In the genomic region with DNA sequence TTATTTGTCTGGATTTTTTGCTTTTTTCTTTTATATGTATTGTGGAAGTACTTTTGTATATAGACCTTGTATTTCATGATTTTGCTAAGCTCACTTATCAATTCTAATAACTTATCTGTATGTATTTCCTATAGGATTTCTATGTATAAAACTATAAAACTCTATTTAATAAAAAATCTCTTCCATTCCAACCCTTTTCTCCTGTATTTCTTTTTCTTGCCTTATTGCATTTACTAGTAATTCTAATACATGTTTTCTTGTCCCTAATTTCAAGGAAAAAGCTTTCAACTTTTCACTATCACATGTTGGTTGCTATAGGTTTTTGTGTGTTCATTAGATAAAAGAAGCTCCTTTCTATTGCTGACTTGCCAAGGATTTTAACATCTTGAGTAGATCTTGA, we compare ENCODE assay signal across 35 cellular contexts.
"Had no signal": no experiment of that assay in that cellular context is flagged by ENCODE, and none has a peak within 500 bp of the region (broad histone marks: within the 10 kb centered on the region; RNA-seq: fewer than 3 reads in every experiment).

No MANE protein-coding gene starts in this region.

- H3K36me3 ChIP-seq: MG63 had no signal

- DNase-seq: Karpas-422, Kasumi-1, MG63, MM.1S, MV-4-11, NCI-H1048, NCI-H1092, NCI-H1092 treated with DMSO at 0.1 percent for 48 hours, NCI-H1105, NCI-H1105 treated with DMSO at 0.1 percent for 48 hours, NCI-H1417, NCI-H1417 treated with DMSO at 0.1 percent for 48 hours, NCI-H1436, NCI-H1436 treated with DMSO at 0.1 percent for 48 hours, NCI-H146, NCI-H1694, NCI-H1694 treated with DMSO at 0.1 percent for 48 hours, NCI-H187, NCI-H187 treated with DMSO at 0.1 percent for 48 hours, NCI-H1930, NCI-H2029, NCI-H2029 treated with DMSO at 0.1 percent for 48 hours, NCI-H2081, NCI-H2081 treated with DMSO at 0.1 percent for 48 hours, NCI-H2107, NCI-H2171, NCI-H2171 treated with DMSO at 0.1 percent for 48 hours, NCI-H2227 treated with DMSO at 0.1 percent for 48 hours, NCI-H226, NCI-H345, NCI-H446, NCI-H446 treated with DMSO at 0.1 percent for 48 hours, NCI-H510A, NCI-H510A treated with DMSO at 0.1 percent for 48 hours, NCI-H524 had no signal

- H3K9me3 ChIP-seq: MG63 had no signal

- H3K4me3 ChIP-seq: MG63 had no signal

- H3K27me3 ChIP-seq: MG63 had no signal
